8 cellular contexts compared by ENCODE assay signal in the genomic region with DNA sequence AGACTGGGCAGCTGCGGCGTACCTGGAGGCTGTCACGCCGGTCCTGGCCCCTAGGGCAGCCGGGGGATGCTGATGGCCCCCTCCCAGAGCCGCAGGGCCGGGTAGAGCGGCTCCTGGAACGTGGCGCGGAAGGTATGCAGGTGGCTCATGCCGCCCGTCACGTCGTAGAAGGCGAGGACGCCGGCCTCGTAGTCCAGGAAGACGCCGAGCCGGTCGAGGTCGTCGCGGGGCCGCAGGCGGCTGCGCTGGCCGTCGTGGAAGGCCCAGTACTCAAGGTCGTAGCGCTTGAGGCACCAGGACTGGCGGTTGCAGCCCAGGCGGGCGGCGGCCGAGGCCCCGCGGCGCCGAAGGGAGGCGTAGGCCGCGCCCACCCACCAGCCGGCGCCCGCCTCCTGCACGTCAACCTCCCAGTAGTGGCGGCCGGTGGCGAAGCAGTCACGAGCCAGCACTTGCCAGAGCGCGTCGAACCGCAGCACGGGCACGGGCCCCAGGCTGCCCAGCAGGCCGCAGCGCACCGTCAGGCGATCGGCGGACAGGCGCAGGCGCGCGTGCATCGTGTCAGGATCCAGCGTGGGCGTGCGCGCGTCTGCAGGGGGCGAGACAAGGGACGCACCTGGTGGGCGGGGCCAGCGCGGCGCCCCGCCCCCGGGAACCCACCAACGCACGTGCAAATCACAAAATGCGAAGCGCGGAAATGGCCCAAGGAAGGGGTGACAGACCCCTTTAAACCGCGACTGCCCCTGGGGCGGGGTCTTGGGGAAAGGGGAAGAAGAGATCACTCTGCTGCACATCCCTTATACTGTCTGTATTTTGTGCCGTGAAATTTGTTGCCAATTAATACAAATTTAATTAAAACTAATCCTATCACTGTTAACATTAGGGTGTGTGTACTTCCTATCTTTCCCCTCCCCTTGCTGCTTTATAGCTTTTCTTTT. TPM values are rescaled to one million over a fixed set of nuclear protein-coding genes. Genes with fewer than 3 reads are reported as not detected.
DNase-seq lines count a peak whose midpoint lies in the region; ATAC-seq and TF ChIP-seq lines count a peak whose summit lies in the region.

No MANE protein-coding gene starts in this region.

- DNase-seq in activated gamma-delta T cell treated with Interleukin-2 at 50 U/mL for 16 hours = peak; percentile 30
- DNase-seq in activated gamma-delta T cell (lab: John Stamatoyannopoulos, UW) = no peak
- peak; percentile 80 for DNase-seq in dermis blood vessel endothelial cell
- peak; percentile 68 to 72 for DNase-seq in memory B cell (ENCODE audit: low spot score in 2 of 2)
- DNase-seq in upper lobe of left lung = peak; percentile 48 to 91
- DNase-seq in NCI-H82 treated with DMSO at 0.1 percent for 48 hours (lab: John Stamatoyannopoulos, UW; ENCODE audit: unreplicated experiment) = no peak

- H3K27me3 Mint-ChIP-seq in memory B cell = no peaks in the 10 kb centered on the region

- H3K4me3 ChIP-seq in upper lobe of left lung = peak overlapping the region in 3 of 4 donors; percentile 22 to 35 (median 29)

- no peaks in the 10 kb centered on the region for H3K9me3 ChIP-seq in upper lobe of left lung

- H3K27me3 ChIP-seq in upper lobe of left lung = no peaks in the 10 kb centered on the region

- H3K4me1 Mint-ChIP-seq in memory B cell = peaks cover 17% of the 10 kb centered on the region

- peak overlapping the region in 2 of 4 donors; percentile 18 to 39 for H3K27ac ChIP-seq in upper lobe of left lung

- no peak for TF ChIP-seq EP300 in upper lobe of left lung (IDR thresholded peaks at IDR 0.05)

- peaks cover 0 to 12% (median 4%) of the 10 kb centered on the region in 4 donors for H3K4me1 ChIP-seq in upper lobe of left lung

- peak overlapping the region; percentile 66 for H3K27ac Mint-ChIP-seq in memory B cell

- WGBS in upper lobe of left lung, 2 donors = 62 to 63% methylated on average over 45 to 53 of the region's 92 CpGs

- peak in 3 of 6 experiments; percentile 11 to 20 (median 13) for TF ChIP-seq CTCF in upper lobe of left lung (IDR thresholded peaks at IDR 0.05)

- no peak for TF ChIP-seq POLR2A in upper lobe of left lung (IDR thresholded peaks at IDR 0.05)

- H3K4me3 Mint-ChIP-seq in memory B cell = peak overlapping the region; percentile 73

- ATAC-seq in memory B cell (ENCODE audit: low read depth) = peak; percentile 86
- ATAC-seq in upper lobe of left lung (ENCODE audit: low FRiP score in 2 of 2) = peak; percentile 76 to 79
- ATAC-seq in HG03159 (IDR thresholded peaks at IDR 0.05; ENCODE audit: unreplicated experiment) = no peak
- no peak for ATAC-seq in GM18511 (IDR thresholded peaks at IDR 0.05; ENCODE audit: unreplicated experiment)

- no peaks in the 10 kb centered on the region for H3K9me3 Mint-ChIP-seq in memory B cell

- H3K36me3 Mint-ChIP-seq in memory B cell = peaks cover 14% of the 10 kb centered on the region

- H3K36me3 ChIP-seq in upper lobe of left lung = peaks cover 0 to 40% (median 25%) of the 10 kb centered on the region in 4 donors

RNA-seq across cellular contexts. Expression of gene NANS, which starts 31.2 kb away (rescaled TPM):
- total RNA-seq in dermis blood vessel endothelial cell (106 and 139 TPM in 2 replicates), upper lobe of left lung (10 to 100 TPM; 41.4 to 75.5 (median 60.7) TPM)

RNA-seq across cellular contexts. Expression of gene TRIM14, which starts 31.3 kb away (rescaled TPM):
- 1.5 and 4.8 TPM in 2 replicates for total RNA-seq in dermis blood vessel endothelial cell
- 10 to 100 TPM; 28.6 to 52.1 (median 46.2) TPM for total RNA-seq in upper lobe of left lung

Comparison
In these comparisons a context has a peak if more than half of its experiments do, and no peak if none do; other contexts are left out.
1. DNase-seq: peak in activated gamma-delta T cell treated with Interleukin-2 at 50 U/mL for 16 hours (single experiment), dermis blood vessel endothelial cell (single experiment), memory B cell (2 of 2) and upper lobe of left lung (2 of 2); none in activated gamma-delta T cell (single experiment) and NCI-H82 treated with DMSO at 0.1 percent for 48 hours (single experiment).
2. ATAC-seq: peak in memory B cell (single experiment) and upper lobe of left lung (2 of 2); none in HG03159 (single experiment) and GM18511 (single experiment).